ENCODE assay signal across 34 cellular contexts in genomic region chr3:11310258-11310657, GRCh38.
"Had no signal": no experiment of that assay in that cellular context is flagged by ENCODE, and none has a peak within 500 bp of the region (broad histone marks: within the 10 kb centered on the region; RNA-seq: fewer than 3 reads in every experiment).

No MANE protein-coding gene starts in this region.

- H3K27me3 ChIP-seq: adrenal gland, body of pancreas, brain microvascular endothelial cell, breast epithelium had no signal

- H3K4me1 ChIP-seq: body of pancreas, breast epithelium had no signal

- H3K36me3 ChIP-seq: breast epithelium had no signal

- ATAC-seq: activated CD4-positive, alpha-beta T cell treated with anti-CD3 and anti-CD28 coated beads for 36 hours; activated CD4-positive, CD25-positive, alpha-beta regulatory T cell treated with anti-CD3 and anti-CD28 coated beads, Interleukin-2, amount 50 U/mL, for 24 hours; activated CD8-positive, alpha-beta memory T cell treated with anti-CD3 and anti-CD28 coated beads, Interleukin-2, amount 10 ng/mL, durations not matched to agents 7 days and 5 days; activated CD8-positive, alpha-beta T cell treated with anti-CD3 and anti-CD28 coated beads, Interleukin-2, amount 10 ng/mL, durations not matched to agents 7 days and 5 days; activated naive CD4-positive, alpha-beta T cell treated with anti-CD3 and anti-CD28 coated beads, Interleukin-2, amount 50 U/mL, for 72 hours; body of pancreas; WTC11 had no signal

- H3K9me3 ChIP-seq: adrenal gland, body of pancreas, breast epithelium had no signal

- FAIRE-seq: astrocyte had no signal

- H3K4me3 ChIP-seq: adrenal gland, body of pancreas, breast epithelium had no signal

- H3K27ac ChIP-seq: adrenal gland, body of pancreas, brain microvascular endothelial cell, WERI-Rb-1 had no signal

- DNase-seq: activated CD4-positive, alpha-beta memory T cell treated with anti-CD3 and anti-CD28 coated beads, Interleukin-2, amount 10 ng/mL, durations not matched to agents 7 days and 5 days; activated CD4-positive, alpha-beta T cell treated with anti-CD3 and anti-CD28 coated beads for 1 hour; activated CD4-positive, alpha-beta T cell treated with anti-CD3 and anti-CD28 coated beads for 36 hours; activated CD4-positive, alpha-beta T cell treated with anti-CD3 and anti-CD28 coated beads for 48 hours; activated CD4-positive, alpha-beta T cell treated with anti-CD3 and anti-CD28 coated beads, Interleukin-2, amount 10 ng/mL, durations not matched to agents 7 days and 5 days; activated CD4-positive, alpha-beta T cell treated with anti-CD3 and anti-CD28 coated beads, Interleukin-2, amount 50 U/mL, for 48 hours; activated CD4-positive, CD25-positive, alpha-beta regulatory T cell; activated CD8-positive, alpha-beta memory T cell treated with anti-CD3 and anti-CD28 coated beads for 24 hours; activated CD8-positive, alpha-beta memory T cell treated with anti-CD3 and anti-CD28 coated beads, Interleukin-2, amount 10 ng/mL, durations not matched to agents 7 days and 5 days; activated CD8-positive, alpha-beta memory T cell treated with anti-CD3 and anti-CD28 coated beads, Interleukin-2, amount 50 U/mL, for 48 hours; activated CD8-positive, alpha-beta T cell treated with anti-CD3 and anti-CD28 coated beads, Interleukin-2, amount 10 ng/mL, durations not matched to agents 7 days and 5 days; activated effector memory CD4-positive, alpha-beta T cell treated with anti-CD3 and anti-CD28 coated beads, Interleukin-2, amount 50 U/mL, for 16 hours; activated gamma-delta T cell treated with Interleukin-2 at 50 U/mL for 16 hours; activated naive CD4-positive, alpha-beta T cell; activated naive CD4-positive, alpha-beta T cell treated with anti-CD3 and anti-CD28 coated beads for 36 hours; activated naive CD4-positive, alpha-beta T cell treated with anti-CD3 and anti-CD28 coated beads, Interleukin-2, amount 50 U/mL, for 16 hours; activated naive CD8-positive, alpha-beta T cell treated with anti-CD3 and anti-CD28 coated beads for 36 hours; activated T-cell treated with anti-CD3 and anti-CD28 coated beads, Interleukin-2, amount 50 U/mL, for 24 hours; activated T-cell treated with anti-CD3 and anti-CD28 coated beads, Interleukin-2, amount 50 U/mL, for 48 hours; adrenal gland; amniotic stem cell; aorta; body of pancreas; brain microvascular endothelial cell; central memory CD4-positive, alpha-beta T cell; T-helper 1 cell; T-helper 2 cell; T-helper 9 cell; WERI-Rb-1 had no signal
